In the genomic region with DNA sequence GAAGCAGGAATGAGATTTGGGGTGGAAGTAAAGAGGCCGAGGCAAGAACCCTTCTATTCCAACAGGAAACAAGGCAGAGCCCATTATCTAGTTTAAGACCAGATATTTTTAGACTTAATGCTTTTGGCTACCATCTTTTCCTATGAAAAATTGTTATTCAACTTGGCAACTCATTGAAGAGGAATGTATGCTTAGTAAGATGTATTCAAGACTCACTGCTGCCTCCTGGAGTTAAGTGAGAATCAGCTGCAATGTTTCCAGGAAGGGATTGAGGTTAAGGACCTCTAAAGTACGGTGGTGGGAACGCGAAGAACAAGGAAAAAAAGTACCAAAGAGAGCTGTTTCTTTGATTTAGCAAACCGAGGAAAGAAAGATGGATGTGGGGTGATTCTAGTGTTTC, we compare ENCODE assay signal across 8 cellular contexts.
A peak's percentile ranks its signal among the peaks of the same experiment; 100 is the strongest.
DNase-seq lines count a peak whose midpoint lies in the region; ATAC-seq, FAIRE-seq and TF ChIP-seq lines count a peak whose summit lies in the region.

No MANE protein-coding gene starts in this region.

- H3K4me3 ChIP-seq in astrocyte (ENCODE audit: insufficient read depth, low read depth, low read length) (no peak overlapping the region), lower lobe of right lung (no peak overlapping the region)
- no peak overlapping the region for H3K4me3 ChIP-seq in CD8-positive, alpha-beta memory T cell (ENCODE audit: low read length)

- H3K36me3 Mint-ChIP-seq in astrocyte (ENCODE audit: low read depth, unreplicated experiment): peaks cover 2% of the 10 kb centered on the region
- peaks cover 0 to 10% (median 8%) of the 10 kb centered on the region in 3 donors for H3K36me3 Mint-ChIP-seq in CD8-positive, alpha-beta memory T cell

- no peak overlapping the region for H2AFZ ChIP-seq in astrocyte (ENCODE audit: low read depth, low read length)

- DNase-seq in D721Med (ENCODE audit: insufficient read length, low spot score) (no peak), HTR-8/SVneo (ENCODE audit: insufficient read length, low spot score) (peak; percentile 40), astrocyte (ENCODE audit: low read depth) (peak; percentile 83), lower lobe of right lung (no peak), cerebellum (ENCODE audit: low spot score) (no peak), NCI-H1694 (lab: John Stamatoyannopoulos, UW) (no peak)
- no peak for DNase-seq in CD8-positive, alpha-beta memory T cell

- intact Hi-C loops in lower lobe of right lung (cut with DNase I): no loop called here

- no peaks in the 10 kb centered on the region for H3K9me3 ChIP-seq in astrocyte (ENCODE audit: insufficient read depth, low read depth, low read length)
- H3K9me3 ChIP-seq in lower lobe of right lung: no peaks in the 10 kb centered on the region
- no peaks in the 10 kb centered on the region for H3K9me3 ChIP-seq in CD8-positive, alpha-beta memory T cell (ENCODE audit: low read length)

- peaks cover 4% of the 10 kb centered on the region for H3K4me1 ChIP-seq in astrocyte (ENCODE audit: insufficient read depth, low read length)
- H3K4me1 ChIP-seq in lower lobe of right lung: no peaks in the 10 kb centered on the region
- no peaks in the 10 kb centered on the region for H3K4me1 ChIP-seq in CD8-positive, alpha-beta memory T cell (ENCODE audit: insufficient read depth, low read length)

- no peak overlapping the region for H3K9ac ChIP-seq in astrocyte (ENCODE audit: low read length)

- H3K27ac ChIP-seq in astrocyte (ENCODE audit: low read depth, low read length) (peak overlapping the region; percentile 26), lower lobe of right lung (no peak overlapping the region)
- H3K27ac ChIP-seq in CD8-positive, alpha-beta memory T cell (ENCODE audit: low read depth, low read length): no peak overlapping the region

- no peaks in the 10 kb centered on the region for H3K27me3 Mint-ChIP-seq in astrocyte (ENCODE audit: low read depth, unreplicated experiment)
- H3K27me3 Mint-ChIP-seq in CD8-positive, alpha-beta memory T cell: no peaks in the 10 kb centered on the region

- TF ChIP-seq CTCF in D721Med (IDR thresholded peaks at IDR 0.05; ENCODE audit: insufficient read depth, missing control alignments): peak; percentile 10
- peak; percentile 65 for TF ChIP-seq CTCF in astrocyte (IDR thresholded peaks at IDR 0.05; ENCODE audit: insufficient read depth, low read depth, low read length)
- TF ChIP-seq CTCF in lower lobe of right lung (IDR thresholded peaks at IDR 0.05): peak; percentile 28

- no peaks in the 10 kb centered on the region for H3K9me3 Mint-ChIP-seq in astrocyte (ENCODE audit: unreplicated experiment)
- no peaks in the 10 kb centered on the region for H3K9me3 Mint-ChIP-seq in CD8-positive, alpha-beta memory T cell

- no peaks in the 10 kb centered on the region for H3K27me3 ChIP-seq in astrocyte (ENCODE audit: insufficient read depth, low read length)
- no peaks in the 10 kb centered on the region for H3K27me3 ChIP-seq in lower lobe of right lung (ENCODE audit: low read depth)
- no peaks in the 10 kb centered on the region for H3K27me3 ChIP-seq in CD8-positive, alpha-beta memory T cell (ENCODE audit: insufficient read depth, low read length, poor library complexity, severe bottlenecking)

- H3K4me1 Mint-ChIP-seq in astrocyte (ENCODE audit: low read depth, unreplicated experiment): peaks cover 2% of the 10 kb centered on the region
- H3K4me1 Mint-ChIP-seq in CD8-positive, alpha-beta memory T cell: no peaks in the 10 kb centered on the region

- ATAC-seq in lower lobe of right lung: peak in 1 of 2 donors; percentile 79
- ATAC-seq in HG03196 (IDR thresholded peaks at IDR 0.05; ENCODE audit: unreplicated experiment): no peak

- H3K79me2 ChIP-seq in astrocyte (ENCODE audit: insufficient read depth, low read length): peaks cover 8% of the 10 kb centered on the region

- H3K27ac Mint-ChIP-seq in astrocyte (ENCODE audit: unreplicated experiment): no peak overlapping the region
- no peak overlapping the region for H3K27ac Mint-ChIP-seq in CD8-positive, alpha-beta memory T cell

- CTCF ChIA-PET in CD8-positive, alpha-beta memory T cell (lab: Charles Lee): no interaction called here

- H3K4me2 ChIP-seq in astrocyte (ENCODE audit: low read length): peak overlapping the region; percentile 45

- H3K36me3 ChIP-seq in astrocyte (ENCODE audit: insufficient read depth, low read length) (no peaks in the 10 kb centered on the region), lower lobe of right lung (peaks cover 10% of the 10 kb centered on the region)
- no peaks in the 10 kb centered on the region for H3K36me3 ChIP-seq in CD8-positive, alpha-beta memory T cell (ENCODE audit: insufficient read depth, low read length)

- POLR2A ChIA-PET in CD8-positive, alpha-beta memory T cell (lab: Charles Lee): no interaction called here

- FAIRE-seq in D721Med (lab: Jason Lieb, UNC) (no peak), HTR-8/SVneo (lab: Jason Lieb, UNC) (no peak), astrocyte (lab: Jason Lieb, UNC) (peak; percentile 79)

- H4K20me1 ChIP-seq in astrocyte (ENCODE audit: insufficient read depth, low read length): no peaks in the 10 kb centered on the region

- H3K4me3 Mint-ChIP-seq in astrocyte (ENCODE audit: unreplicated experiment): no peak overlapping the region
- no peak overlapping the region for H3K4me3 Mint-ChIP-seq in CD8-positive, alpha-beta memory T cell

Comparison
In these comparisons a context has a peak if more than half of its experiments do, and no peak if none do; other contexts are left out.
1. DNase-seq: peak in HTR-8/SVneo (single experiment) and astrocyte (single experiment); none in D721Med (single experiment), lower lobe of right lung (single experiment), cerebellum (single experiment), CD8-positive, alpha-beta memory T cell (0 of 5) and NCI-H1694 (single experiment).
2. CTCF ChIP-seq: peak in every context shown above with its lines; median percentile 65 in astrocyte; 28 in lower lobe of right lung; 10 in D721Med.